15 cellular contexts compared by ENCODE assay signal in genomic region chr1:235855811-235856429, GRCh38. TPM values are rescaled to one million over a fixed set of nuclear protein-coding genes. Genes with fewer than 3 reads are reported as not detected.
DNase-seq lines count a peak whose midpoint lies in the region; ATAC-seq and TF ChIP-seq lines count a peak whose summit lies in the region.
"Had no signal": no experiment of that assay in that cellular context is flagged by ENCODE, and none has a peak within 500 bp of the region (broad histone marks: within the 10 kb centered on the region; RNA-seq: fewer than 3 reads in every experiment).

No MANE protein-coding gene starts in this region.

- TF ChIP-seq CTCF in natural killer cell (IDR thresholded peaks at IDR 0.05) (no peak), psoas muscle (IDR thresholded peaks at IDR 0.05) (no peak)

- H3K4me3 ChIP-seq in psoas muscle, result no peak overlapping the region
- H3K4me3 ChIP-seq: MG63 had no signal

- no peak overlapping the region for H3K27ac ChIP-seq in psoas muscle
- H3K27ac ChIP-seq: VCaP had no signal

- intact Hi-C loops in natural killer cell (cut with micrococcal nuclease), result loop anchor here (1.0 kb wide), 1 partner anchor 9 kb away; no protein-coding TSS in a partner anchor
- intact Hi-C loops in psoas muscle (cut with DNase I), result no loop called here

- H3K36me3 ChIP-seq in psoas muscle (ENCODE audit: insufficient read depth in 1 of 2, low read depth in 1 of 2), result no peaks in the 10 kb centered on the region
- H3K36me3 ChIP-seq: MG63 had no signal

- H3K4me1 Mint-ChIP-seq in natural killer cell, result peaks cover 33 to 42% of the 10 kb centered on the region in 2 donors

- H3K9me3 Mint-ChIP-seq in natural killer cell, result no peaks in the 10 kb centered on the region

- no peaks in the 10 kb centered on the region for H3K9me3 ChIP-seq in psoas muscle
- H3K9me3 ChIP-seq: MG63 had no signal

- peak overlapping the region in 1 of 2 donors; percentile 64 for H3K27ac Mint-ChIP-seq in natural killer cell

- H3K36me3 Mint-ChIP-seq in natural killer cell, result no peaks in the 10 kb centered on the region

- 76 to 90% (median 79%) methylated on average over 1 of the region's 1 CpG for WGBS in psoas muscle, 3 donors

- no peaks in the 10 kb centered on the region for H3K27me3 Mint-ChIP-seq in natural killer cell (ENCODE audit: low read depth in 2 of 2)

- peaks cover 17% of the 10 kb centered on the region for H3K4me1 ChIP-seq in psoas muscle

- ATAC-seq in GM18517 (IDR thresholded peaks at IDR 0.05; ENCODE audit: unreplicated experiment) (peak; percentile 50), GM21447 (IDR thresholded peaks at IDR 0.05; ENCODE audit: unreplicated experiment) (peak; percentile 64), HG03565 (IDR thresholded peaks at IDR 0.05; ENCODE audit: unreplicated experiment) (peak; percentile 56), natural killer cell (peak; percentile 56 to 67 (median 59)), psoas muscle (no peak)
- ATAC-seq: left colon had no signal

- peak overlapping the region; percentile 25 for H3K4me3 Mint-ChIP-seq in natural killer cell

- no peak for DNase-seq in natural killer cell
- DNase-seq in psoas muscle, result no peak
- DNase-seq in NCI-H345 treated with DMSO at 0.1 percent for 48 hours (lab: John Stamatoyannopoulos, UW; ENCODE audit: unreplicated experiment), result no peak
- DNase-seq in NCI-H187 (lab: John Stamatoyannopoulos, UW), result no peak
- DNase-seq: activated naive CD4-positive, alpha-beta T cell treated with Interleukin-2 at 50 U/mL for 16 hours; cortex of kidney; GOT3; left colon; MG63; NCI-H510A; SHP77 had no signal

- H3K27me3 ChIP-seq in psoas muscle (ENCODE audit: insufficient read depth in 3 of 3, low read length in 2 of 3), result no peaks in the 10 kb centered on the region
- H3K27me3 ChIP-seq: MG63 had no signal

RNA-seq across cellular contexts. Expression of gene LYST, which starts 10.8 kb away (rescaled TPM):
- 100 to 1,000 TPM in 1 of 3 donors, 10 to 100 TPM in 2; 89.9 to 115 (median 93.6) TPM for total RNA-seq in natural killer cell
- total RNA-seq in psoas muscle, result 1 to 10 TPM; 5.6 to 8.6 (median 6.3) TPM
- 1 to 10 TPM; 2.4 to 4.2 (median 3.3) TPM for polyA plus RNA-seq in psoas muscle

Comparison
In these comparisons a context has a peak if more than half of its experiments do, and no peak if none do; other contexts are left out.
1. ATAC-seq: peak in GM18517 (single experiment), GM21447 (single experiment), HG03565 (single experiment) and natural killer cell (3 of 3); none in psoas muscle (0 of 4).
2. RNA of gene LYST, which starts 10.8 kb away (total RNA-seq): 89.9 to 115 TPM in natural killer cell; 5.6 to 8.6 TPM in psoas muscle; every median in the first group is over 4 times any median in the second.